ENCODE assay signal across 10 cellular contexts in the genomic region with DNA sequence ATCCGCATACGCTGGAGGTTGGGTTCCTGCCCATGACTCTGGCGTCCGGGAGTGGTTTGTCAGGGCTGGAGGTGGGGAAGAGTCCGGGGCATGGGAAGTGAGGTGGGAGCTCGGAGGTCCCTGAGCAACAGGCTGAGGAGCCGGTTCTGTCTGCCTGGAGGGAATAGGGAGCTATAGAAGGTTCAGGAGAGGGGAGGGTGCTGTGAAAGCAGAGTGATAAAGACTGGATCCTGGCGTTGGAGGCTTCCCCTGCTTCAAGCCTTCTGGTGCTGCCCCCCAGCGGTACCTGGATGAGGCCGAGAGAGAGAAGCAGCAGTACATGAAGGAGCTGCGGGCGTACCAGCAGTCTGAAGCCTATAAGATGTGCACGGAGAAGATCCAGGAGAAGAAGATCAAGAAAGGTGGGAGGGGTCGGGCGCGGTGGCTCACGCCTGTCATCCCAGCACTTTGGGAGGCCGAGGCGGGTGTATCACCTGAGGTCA. TPM values are rescaled to one million over a fixed set of nuclear protein-coding genes. Genes with fewer than 3 reads are reported as not detected.
A peak's percentile ranks its signal among the peaks of the same experiment; 100 is the strongest.
DNase-seq lines count a peak whose midpoint lies in the region; ATAC-seq and TF ChIP-seq lines count a peak whose summit lies in the region.
"Had no signal": no experiment of that assay in that cellular context is flagged by ENCODE, and none has a peak within 500 bp of the region (broad histone marks: within the 10 kb centered on the region; RNA-seq: fewer than 3 reads in every experiment).

No MANE protein-coding gene starts in this region.

- no peaks in the 10 kb centered on the region for H3K9me3 Mint-ChIP-seq in Caco-2 (ENCODE audit: unreplicated experiment)

- H3K36me3 ChIP-seq in Caco-2 (ENCODE audit: control insufficient read depth, insufficient read depth, low read length) = no peaks in the 10 kb centered on the region
- peaks cover 19% of the 10 kb centered on the region for H3K36me3 ChIP-seq in WERI-Rb-1
- no peaks in the 10 kb centered on the region for H3K36me3 ChIP-seq in body of pancreas (replicated peaks in 1 of 2; ENCODE audit: insufficient read depth in 1 of 2, low read depth in 2 of 2)

- H3K4me3 Mint-ChIP-seq in Caco-2 (ENCODE audit: unreplicated experiment) = peak overlapping the region; percentile 71

- peaks cover 23% of the 10 kb centered on the region for H3K36me3 Mint-ChIP-seq in Caco-2 (ENCODE audit: insufficient read depth, unreplicated experiment)

- TF ChIP-seq CTCF in Caco-2 (IDR thresholded peaks at IDR 0.05; ENCODE audit: insufficient read depth in 1 of 2, low read depth in 1 of 2, low read length in 1 of 2, severe bottlenecking in 1 of 2, unreplicated experiment in 1 of 2) = no peak
- TF ChIP-seq CTCF in HL-60 (IDR thresholded peaks at IDR 0.05; ENCODE audit: insufficient read depth, low read length) = peak; percentile 27
- peak; percentile 65 for TF ChIP-seq CTCF in WERI-Rb-1 (IDR thresholded peaks at IDR 0.05; ENCODE audit: low read depth, low read length)
- TF ChIP-seq CTCF in body of pancreas (IDR thresholded peaks at IDR 0.05) = peak in 1 of 7 experiments; percentile 12

- no peaks in the 10 kb centered on the region for H3K4me1 ChIP-seq in Caco-2
- peaks cover 18% of the 10 kb centered on the region for H3K4me1 ChIP-seq in body of pancreas

- no peak for ATAC-seq in HG02981 (IDR thresholded peaks at IDR 0.05; ENCODE audit: unreplicated experiment)
- ATAC-seq in body of pancreas = no peak
- ATAC-seq in HG03378 (IDR thresholded peaks at IDR 0.05; ENCODE audit: unreplicated experiment) = no peak

- H3K27me3 ChIP-seq in Caco-2 (replicated peaks; ENCODE audit: control insufficient read depth, insufficient read depth, low read length) (no peaks in the 10 kb centered on the region), HL-60 (ENCODE audit: insufficient read depth, poor library complexity, severe bottlenecking) (no peaks in the 10 kb centered on the region), WERI-Rb-1 (ENCODE audit: insufficient read depth, low read depth, severe bottlenecking) (no peaks in the 10 kb centered on the region), body of pancreas (no peaks in the 10 kb centered on the region)

- H3K4me3 ChIP-seq in Caco-2 (ENCODE audit: low read depth, low read length) (no peak overlapping the region), HL-60 (replicated peaks; ENCODE audit: insufficient read depth, low read length) (no peak overlapping the region), WERI-Rb-1 (ENCODE audit: low read depth, low read length) (no peak overlapping the region), body of pancreas (no peak overlapping the region)

- BruUV-seq in Caco-2 (replicated peaks; lab: Mats Ljungman, UMichigan) = no TSS peak

- TF ChIP-seq POLR2A in body of pancreas (IDR thresholded peaks at IDR 0.05) = no peak

- H3K9me3 ChIP-seq in Caco-2 (no peaks in the 10 kb centered on the region), WERI-Rb-1 (ENCODE audit: severe bottlenecking) (no peaks in the 10 kb centered on the region), body of pancreas (no peaks in the 10 kb centered on the region)

- POLR2A ChIA-PET in Caco-2 (lab: Charles Lee) = no interaction called here

- WGBS in body of pancreas, 2 donors = 88 to 92% methylated on average over 19 of the region's 19 CpGs

- CTCF ChIA-PET in Caco-2 (lab: Charles Lee) = interaction anchor here (0.7 to 1.0 kb wide), 4 partner anchors 18 to 90 kb away, joined by 3 to 6 read pairs (median 4); a partner anchor contains a TSS

- no peaks in the 10 kb centered on the region for H3K4me1 Mint-ChIP-seq in Caco-2 (ENCODE audit: low read depth, unreplicated experiment)

- intact Hi-C loops in Caco-2 (cut with micrococcal nuclease; ENCODE audit: unreplicated experiment) = no loop called here
- intact Hi-C loops in body of pancreas (cut with DNase I) = no loop called here

- H3K27ac Mint-ChIP-seq in Caco-2 (ENCODE audit: unreplicated experiment) = no peak overlapping the region

- DNase-seq in Caco-2 (peak in 1 of 2 experiments; percentile 44), HL-60 (ENCODE audit: low read depth in 1 of 2, low spot score in 1 of 2) (peak in 1 of 2 experiments; percentile 68), WERI-Rb-1 (peak; percentile 65), inferior parietal cortex (ENCODE audit: extremely low spot score) (peak; percentile 18), iPS-NIHi7 (ENCODE audit: extremely low spot score) (no peak), body of pancreas (no peak)
- DNase-seq: activated CD8-positive, alpha-beta memory T cell treated with anti-CD3 and anti-CD28 coated beads, Interleukin-2, amount 50 U/mL, for 48 hours had no signal

- H3K27me3 Mint-ChIP-seq in Caco-2 (ENCODE audit: insufficient read depth, unreplicated experiment) = no peaks in the 10 kb centered on the region

- H3K27ac ChIP-seq in HL-60 (replicated peaks) = no peak overlapping the region
- H3K27ac ChIP-seq in WERI-Rb-1 = no peak overlapping the region
- no peak overlapping the region for H3K27ac ChIP-seq in body of pancreas

RNA-seq across cellular contexts. Expression of a gene that starts 2.6 kb away (rescaled TPM):
- total RNA-seq in Caco-2 (2022) (33.9 and 34.5 TPM in 2 replicates), body of pancreas (10 to 100 TPM; 66.7 to 91.0 TPM)

RNA-seq across cellular contexts. Expression of a gene that starts 10.0 kb away (rescaled TPM):
- not detected in 2 replicates for total RNA-seq in Caco-2 (2022)
- total RNA-seq in body of pancreas = under 1 TPM; 0.78 to 0.99 TPM

RNA-seq across cellular contexts. Expression of a gene that starts 17.9 kb away (rescaled TPM):
- total RNA-seq in Caco-2 (2022) = 60.6 and 61.7 TPM in 2 replicates
- 10 to 100 TPM; 64.3 to 78.8 TPM for total RNA-seq in body of pancreas

RNA-seq across cellular contexts. Expression of a gene that starts 31.4 kb away (rescaled TPM):
- total RNA-seq in Caco-2 (2022) (0.11 TPM in 1 of 2 replicates, not detected in the other), body of pancreas (1 to 10 TPM in 1 of 2 donors, under 1 TPM in 1; 0.52 to 3.0 TPM)

RNA-seq across cellular contexts. Expression of a gene that starts 36.3 kb away (rescaled TPM):
- total RNA-seq in Caco-2 (2022) (1.5 and 1.9 TPM in 2 replicates), body of pancreas (1 to 10 TPM in 1 of 2 donors, not detected in 1; 1.3 TPM)
- total RNA-seq: LHCN-M2 had no signal

Comparison
In these comparisons a context has a peak if more than half of its experiments do, and no peak if none do; other contexts are left out.
1. DNase-seq: peak in WERI-Rb-1 (single experiment) and inferior parietal cortex (single experiment); none in iPS-NIHi7 (single experiment) and body of pancreas (0 of 4).
2. CTCF ChIP-seq: peak in HL-60 (single experiment) and WERI-Rb-1 (single experiment); none in Caco-2 (0 of 2).